In the genomic region with DNA sequence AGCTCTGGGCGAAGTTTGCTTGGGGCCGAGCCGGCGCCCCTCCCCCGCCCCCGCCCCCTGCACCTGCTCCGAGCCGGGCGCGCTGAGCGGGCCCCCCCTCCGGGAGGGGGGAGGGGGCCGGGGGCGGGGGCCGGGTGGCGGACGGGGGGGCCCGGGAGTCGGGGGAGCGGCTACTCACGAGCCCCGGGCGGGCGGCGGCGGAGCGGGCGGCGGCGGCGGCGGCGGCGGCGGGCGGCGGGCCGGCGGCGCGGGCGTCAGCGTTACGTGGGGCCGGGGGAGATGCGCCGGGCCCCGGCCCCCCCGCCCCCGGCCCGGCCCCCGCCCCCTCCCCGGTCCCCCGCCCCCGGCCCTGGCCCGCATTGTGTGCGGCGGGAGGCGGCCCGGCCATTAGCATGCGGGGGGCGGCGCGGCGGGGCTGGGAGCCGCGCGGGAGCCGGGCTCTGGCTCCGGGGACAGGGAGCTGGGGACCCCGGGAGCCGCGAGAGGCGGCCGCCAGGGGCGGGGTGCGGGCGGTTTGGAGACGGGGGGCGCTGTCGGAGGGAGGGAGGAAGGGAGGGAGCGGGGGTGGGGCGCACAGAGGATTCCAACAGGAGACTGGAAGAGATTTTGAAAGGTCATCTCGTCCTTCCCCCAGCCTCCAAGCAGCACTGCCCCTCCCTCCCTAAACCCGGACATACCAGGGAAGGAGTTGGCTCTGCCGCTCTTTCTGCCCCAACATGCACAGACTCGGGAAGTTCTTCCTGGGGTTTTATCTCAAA, we compare ENCODE assay signal across 2 cellular contexts.
TF ChIP-seq lines count a peak whose summit lies in the region.

Gene ZNF219 (minus strand): TSS at position 522 of the 758 bp plus-strand sequence. CDS start 5,064 bp downstream, outside the sequence.

TF ChIP-seq in WTC11, 78 proteins besides CTCF, POLR2A, EP300 and RAD21:
- TF ChIP-seq TEAD1 (CRISPR knock-in tag; IDR thresholded peaks at IDR 0.05) (0 out of 2 replicates have a peak, but pooled peaks have one; percentile 39), SMAD4 (CRISPR knock-in tag; IDR thresholded peaks at IDR 0.05) (no peak)

TF ChIP-seq in H1, 55 proteins besides CTCF, POLR2A, EP300 and RAD21:
- TF ChIP-seq BRCA1 (IDR thresholded peaks at IDR 0.05; ENCODE audit: low read depth, low read length) (no peak), YY1 (IDR thresholded peaks at IDR 0.05; ENCODE audit: low read depth, low read length) (no peak), TAF1 (IDR thresholded peaks at IDR 0.05; ENCODE audit: low read depth, low read length) (peak; percentile 58), NRF1 (IDR thresholded peaks at IDR 0.05; ENCODE audit: low read depth, low read length) (no peak), CBX8 (IDR thresholded peaks at IDR 0.05; ENCODE audit: borderline replicate concordance, low read depth, low read length) (no peak), ZNF274 (IDR thresholded peaks at IDR 0.05; ENCODE audit: borderline replicate concordance, extremely low read depth, low read length) (no peak), SIN3A (conservative IDR thresholded peaks at IDR 0.05 in 1 of 2, IDR thresholded peaks at IDR 0.05 in 1 of 2; ENCODE audit: low read depth in 1 of 2, low read length in 2 of 2) (peak in 1 of 2 experiments; percentile 69; a peak in 2 of 4 replicates), ATF2 (IDR thresholded peaks at IDR 0.05; ENCODE audit: low read length) (no peak), RXRA (IDR thresholded peaks at IDR 0.05; ENCODE audit: insufficient read depth, low read depth, low read length) (no peak), RNF2 (IDR thresholded peaks at IDR 0.05; ENCODE audit: borderline replicate concordance, low read depth, low read length, missing control alignments, poor library complexity, severe bottlenecking) (no peak), TEAD4 (IDR thresholded peaks at IDR 0.05; ENCODE audit: low read depth, low read length) (peak; percentile 68), TAF7 (optimal IDR thresholded peaks at IDR 0.05; ENCODE audit: borderline replicate concordance, low read depth, low read length) (peak; percentile 32), GTF2F1 (IDR thresholded peaks at IDR 0.05; ENCODE audit: borderline replicate concordance, low read depth, low read length) (no peak), SP2 (IDR thresholded peaks at IDR 0.05; ENCODE audit: low read length) (no peak), SIRT6 (IDR thresholded peaks at IDR 0.05; ENCODE audit: low read length) (no peak), FOSL1 (IDR thresholded peaks at IDR 0.05; ENCODE audit: insufficient read depth, low read depth, low read length) (no peak), KDM1A (IDR thresholded peaks at IDR 0.05; ENCODE audit: borderline replicate concordance, low read length) (no peak), NANOG (IDR thresholded peaks at IDR 0.05; ENCODE audit: insufficient read depth, low read depth, low read length, poor library complexity, severe bottlenecking) (no peak), CHD1 (IDR thresholded peaks at IDR 0.05; ENCODE audit: low read depth, low read length) (no peak), SUZ12 (IDR thresholded peaks at IDR 0.05; ENCODE audit: low read length) (no peak), CHD2 (IDR thresholded peaks at IDR 0.05; ENCODE audit: low read length) (no peak), POU5F1 (IDR thresholded peaks at IDR 0.05; ENCODE audit: low read depth, low read length) (no peak), ASH2L (IDR thresholded peaks at IDR 0.05; ENCODE audit: low read length) (peak; percentile 27), USF2 (IDR thresholded peaks at IDR 0.05; ENCODE audit: low read length) (no peak), RBBP5 (IDR thresholded peaks at IDR 0.05; ENCODE audit: borderline replicate concordance, low read depth, low read length) (no peak), CEBPB (IDR thresholded peaks at IDR 0.05; ENCODE audit: low read depth, low read length) (no peak), EZH2 (IDR thresholded peaks at IDR 0.05; ENCODE audit: low read depth, low read length, severe bottlenecking) (no peak), KDM5A (IDR thresholded peaks at IDR 0.05; ENCODE audit: low read length) (no peak), KDM4A (IDR thresholded peaks at IDR 0.05; ENCODE audit: low read depth, low read length, severe bottlenecking) (peak; percentile 42), PHF8 (conservative IDR thresholded peaks at IDR 0.05; ENCODE audit: low read depth, low read length) (no peak), TBP (IDR thresholded peaks at IDR 0.05; ENCODE audit: low read depth, low read length) (0 out of 2 replicates have a peak, but pooled peaks have one; percentile 26), POLR2AphosphoS5 (IDR thresholded peaks at IDR 0.05; ENCODE audit: low read depth, low read length) (no peak; the same call in 1 of the 2 replicates)
TF ChIP-seq in H1: peak in this region for 7.
